Comparison of ENCODE assay signal across 8 cellular contexts in genomic region chr3:72487078-72487765, GRCh38. TPM values are rescaled to one million over a fixed set of nuclear protein-coding genes. Genes with fewer than 3 reads are reported as not detected.
DNase-seq lines count a peak whose midpoint lies in the region; ATAC-seq and TF ChIP-seq lines count a peak whose summit lies in the region.

No MANE protein-coding gene starts in this region.

- intact Hi-C loops in Right ventricle myocardium superior (cut with DNase I) (no loop called here), cardiac septum (cut with DNase I) (no loop called here)

- H3K9me3 ChIP-seq in hepatocyte (ENCODE audit: low read depth) (no peaks in the 10 kb centered on the region), BE2C (no peaks in the 10 kb centered on the region)

- ATAC-seq in Right ventricle myocardium superior (ENCODE audit: poor library complexity) (no peak), HG02623 (IDR thresholded peaks at IDR 0.05; ENCODE audit: unreplicated experiment) (no peak), HG03432 (IDR thresholded peaks at IDR 0.05; ENCODE audit: unreplicated experiment) (no peak)

- no peak overlapping the region for H2AFZ ChIP-seq in hepatocyte

- peak overlapping the region; percentile 33 for H3K4me2 ChIP-seq in hepatocyte

- no peaks in the 10 kb centered on the region for H4K20me1 ChIP-seq in hepatocyte (ENCODE audit: insufficient read depth, poor library complexity, severe bottlenecking)

- TF ChIP-seq CTCF in hepatocyte (IDR thresholded peaks at IDR 0.05; ENCODE audit: poor library complexity) (no peak), BE2C (IDR thresholded peaks at IDR 0.05; ENCODE audit: low read depth, low read length) (no peak)

- peaks cover 18% of the 10 kb centered on the region for H3K4me1 ChIP-seq in hepatocyte (ENCODE audit: insufficient read depth)
- H3K4me1 ChIP-seq in BE2C: no peaks in the 10 kb centered on the region

- no peaks in the 10 kb centered on the region for H3K9me2 ChIP-seq in hepatocyte (replicated peaks; ENCODE audit: insufficient read depth)

- peak overlapping the region; percentile 66 for H3K27ac ChIP-seq in hepatocyte

- DNase-seq in Right ventricle myocardium superior: peak; percentile 57
- DNase-seq in cardiac septum (ENCODE audit: low spot score): no peak
- DNase-seq in activated CD8-positive, alpha-beta memory T cell treated with anti-CD3 and anti-CD28 coated beads, Interleukin-2, amount 50 U/mL, for 24 hours (ENCODE audit: extremely low read depth): peak; percentile 30
- DNase-seq in hepatocyte (ENCODE audit: low spot score): peak; percentile 82
- DNase-seq in stimulated activated CD4-positive, alpha-beta T cell treated with anti-CD3 and anti-CD28 coated beads, Interleukin-4, amount 100 ng/mL, for 24 hours: peak; percentile 53
- DNase-seq in BE2C: no peak

- no peaks in the 10 kb centered on the region for H3K36me3 ChIP-seq in hepatocyte (replicated peaks; ENCODE audit: insufficient read depth, low read depth)
- H3K36me3 ChIP-seq in BE2C: no peaks in the 10 kb centered on the region

- no peaks in the 10 kb centered on the region for H3K79me2 ChIP-seq in hepatocyte

- 36% methylated on average over 11 of the region's 11 CpGs for WGBS in hepatocyte (ENCODE audit: low lambda C conversion rate, missing lambda C conversion rate)

- H3K4me3 ChIP-seq in hepatocyte (no peak overlapping the region), BE2C (ENCODE audit: low read depth, low read length) (no peak overlapping the region)

- no peaks in the 10 kb centered on the region for H3K27me3 ChIP-seq in hepatocyte
- no peaks in the 10 kb centered on the region for H3K27me3 ChIP-seq in BE2C

RNA-seq across cellular contexts. Expression of gene RYBP, which starts 40.8 kb away (rescaled TPM):
- total RNA-seq in Right ventricle myocardium superior: 6.4 TPM
- 11.0 TPM for total RNA-seq in cardiac septum
- total RNA-seq in hepatocyte: 25.2 and 28.9 TPM in 2 replicates
- polyA plus RNA-seq in hepatocyte: 3.8 and 4.4 TPM in 2 replicates
- 27.8 TPM for polyA plus RNA-seq in BE2C (2012; ENCODE audit: insufficient read depth, insufficient read length, low read depth)

Comparison
In these comparisons a context has a peak if more than half of its experiments do, and no peak if none do; other contexts are left out.
1. DNase-seq: peak in Right ventricle myocardium superior (single experiment), activated CD8-positive, alpha-beta memory T cell treated with anti-CD3 and anti-CD28 coated beads, Interleukin-2, amount 50 U/mL, for 24 hours (single experiment), hepatocyte (single experiment) and stimulated activated CD4-positive, alpha-beta T cell treated with anti-CD3 and anti-CD28 coated beads, Interleukin-4, amount 100 ng/mL, for 24 hours (single experiment); none in cardiac septum (single experiment) and BE2C (single experiment).